In genomic region chr12:10940389-10940788, GRCh38 we compare ENCODE assay signal across 1 cellular context.
TF ChIP-seq lines count a peak whose summit lies in the region.

No MANE protein-coding gene starts in this region.

TF ChIP-seq in H1, 55 proteins besides CTCF, POLR2A, EP300 and RAD21:
- TF ChIP-seq CEBPB (IDR thresholded peaks at IDR 0.05; ENCODE audit: low read depth, low read length), result peak; percentile 35; the same call in 1 of the 2 replicates
- TF ChIP-seq CHD7 (IDR thresholded peaks at IDR 0.05; ENCODE audit: insufficient replicate concordance, low read length), result no peak
- no peak for TF ChIP-seq BCL11A (IDR thresholded peaks at IDR 0.05; ENCODE audit: low read depth in 2 of 2, low read length in 2 of 2)
